Comparison of ENCODE assay signal across 1 cellular context in the genomic region with DNA sequence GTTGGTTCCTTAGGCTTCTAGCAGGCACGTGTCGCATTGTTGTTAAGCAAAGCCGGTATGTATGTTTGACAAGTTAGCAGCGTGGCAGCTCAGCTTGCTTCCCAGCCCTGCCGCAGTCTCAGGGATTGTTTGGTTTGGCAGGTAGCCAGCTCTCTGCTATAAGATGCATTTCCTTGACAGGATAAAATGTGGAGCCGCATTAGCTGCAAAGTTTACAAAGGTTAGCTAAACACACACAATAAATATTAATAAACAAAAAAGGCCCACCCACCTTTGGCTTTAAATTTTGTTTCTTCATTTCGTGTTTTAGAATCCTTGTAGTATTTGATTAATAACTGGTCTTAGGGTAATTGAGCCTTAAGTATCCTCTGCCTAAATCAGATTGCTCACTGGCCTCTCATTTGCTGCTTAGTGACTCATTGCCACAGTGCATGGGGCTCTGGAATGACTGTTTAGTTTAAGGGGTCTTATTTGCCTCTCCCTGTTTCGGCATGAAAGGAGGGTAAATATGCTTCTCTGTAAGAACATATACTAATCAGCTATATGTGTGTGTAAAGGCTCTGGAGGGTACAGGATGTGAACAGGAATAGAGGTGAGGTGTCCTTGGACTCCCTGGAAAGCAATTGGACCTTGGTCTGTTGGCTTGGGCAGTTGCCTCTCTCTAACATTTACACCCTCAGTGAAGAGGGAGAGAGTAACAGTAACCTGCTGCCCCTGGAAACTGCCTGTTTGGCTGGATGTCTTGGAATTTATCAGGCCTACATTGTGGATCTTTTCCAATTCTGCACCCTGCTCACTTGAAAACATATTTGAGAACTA.
A peak's percentile ranks its signal among the peaks of the same experiment; 100 is the strongest.
TF ChIP-seq lines count a peak whose summit lies in the region.

No MANE protein-coding gene starts in this region.

TF ChIP-seq in HEK293, 187 proteins besides CTCF, POLR2A, EP300 and RAD21 (continued from another document and continues in another):
- TF ChIP-seq, protein P1, sequence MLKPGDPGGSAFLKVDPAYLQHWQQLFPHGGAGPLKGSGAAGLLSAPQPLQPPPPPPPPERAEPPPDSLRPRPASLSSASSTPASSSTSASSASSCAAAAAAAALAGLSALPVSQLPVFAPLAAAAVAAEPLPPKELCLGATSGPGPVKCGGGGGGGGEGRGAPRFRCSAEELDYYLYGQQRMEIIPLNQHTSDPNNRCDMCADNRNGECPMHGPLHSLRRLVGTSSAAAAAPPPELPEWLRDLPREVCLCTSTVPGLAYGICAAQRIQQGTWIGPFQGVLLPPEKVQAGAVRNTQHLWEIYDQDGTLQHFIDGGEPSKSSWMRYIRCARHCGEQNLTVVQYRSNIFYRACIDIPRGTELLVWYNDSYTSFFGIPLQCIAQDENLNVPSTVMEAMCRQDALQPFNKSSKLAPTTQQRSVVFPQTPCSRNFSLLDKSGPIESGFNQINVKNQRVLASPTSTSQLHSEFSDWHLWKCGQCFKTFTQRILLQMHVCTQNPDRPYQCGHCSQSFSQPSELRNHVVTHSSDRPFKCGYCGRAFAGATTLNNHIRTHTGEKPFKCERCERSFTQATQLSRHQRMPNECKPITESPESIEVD (tag by site-specific recombination; IDR thresholded peaks at IDR 0.05): peak; percentile 64; the same call in 1 of the 2 replicates
- TF ChIP-seq, protein P2, sequence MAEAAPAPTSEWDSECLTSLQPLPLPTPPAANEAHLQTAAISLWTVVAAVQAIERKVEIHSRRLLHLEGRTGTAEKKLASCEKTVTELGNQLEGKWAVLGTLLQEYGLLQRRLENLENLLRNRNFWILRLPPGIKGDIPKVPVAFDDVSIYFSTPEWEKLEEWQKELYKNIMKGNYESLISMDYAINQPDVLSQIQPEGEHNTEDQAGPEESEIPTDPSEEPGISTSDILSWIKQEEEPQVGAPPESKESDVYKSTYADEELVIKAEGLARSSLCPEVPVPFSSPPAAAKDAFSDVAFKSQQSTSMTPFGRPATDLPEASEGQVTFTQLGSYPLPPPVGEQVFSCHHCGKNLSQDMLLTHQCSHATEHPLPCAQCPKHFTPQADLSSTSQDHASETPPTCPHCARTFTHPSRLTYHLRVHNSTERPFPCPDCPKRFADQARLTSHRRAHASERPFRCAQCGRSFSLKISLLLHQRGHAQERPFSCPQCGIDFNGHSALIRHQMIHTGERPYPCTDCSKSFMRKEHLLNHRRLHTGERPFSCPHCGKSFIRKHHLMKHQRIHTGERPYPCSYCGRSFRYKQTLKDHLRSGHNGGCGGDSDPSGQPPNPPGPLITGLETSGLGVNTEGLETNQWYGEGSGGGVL (tag by site-specific recombination; IDR thresholded peaks at IDR 0.05): no peak
- TF ChIP-seq WT1 (tag by site-specific recombination; IDR thresholded peaks at IDR 0.05): peak; percentile 53; the same call in 1 of the 2 replicates
- TF ChIP-seq MYNN (tag by site-specific recombination; IDR thresholded peaks at IDR 0.05; ENCODE audit: borderline replicate concordance): no peak
- peak; percentile 82 for TF ChIP-seq ZNF366 (tag by site-specific recombination; conservative IDR thresholded peaks at IDR 0.05)
- 0 out of 2 replicates have a peak, but pooled peaks have one; percentile 44 for TF ChIP-seq ZBTB8A (tag by site-specific recombination; IDR thresholded peaks at IDR 0.05)
- TF ChIP-seq ZNF561 (tag by site-specific recombination; IDR thresholded peaks at IDR 0.05; ENCODE audit: borderline replicate concordance): peak; percentile 84
- TF ChIP-seq ZNF23 (tag by site-specific recombination; IDR thresholded peaks at IDR 0.05; ENCODE audit: borderline replicate concordance): no peak
- TF ChIP-seq ZNF248 (tag by site-specific recombination; IDR thresholded peaks at IDR 0.05): no peak
- no peak for TF ChIP-seq PRDM1 (tag by site-specific recombination; IDR thresholded peaks at IDR 0.05)
- 0 out of 2 replicates have a peak, but pooled peaks have one; percentile 11 for TF ChIP-seq ZFP37 (tag by site-specific recombination; IDR thresholded peaks at IDR 0.05)
- no peak for TF ChIP-seq ZFHX2 (tag by site-specific recombination; conservative IDR thresholded peaks at IDR 0.05)
- TF ChIP-seq ZNF169 (tag by site-specific recombination; IDR thresholded peaks at IDR 0.05): no peak
- TF ChIP-seq GLIS2 (tag by site-specific recombination; IDR thresholded peaks at IDR 0.05): no peak
- no peak for TF ChIP-seq ZNF302 (tag by site-specific recombination; IDR thresholded peaks at IDR 0.05; ENCODE audit: low read depth)
- TF ChIP-seq, protein P3, sequence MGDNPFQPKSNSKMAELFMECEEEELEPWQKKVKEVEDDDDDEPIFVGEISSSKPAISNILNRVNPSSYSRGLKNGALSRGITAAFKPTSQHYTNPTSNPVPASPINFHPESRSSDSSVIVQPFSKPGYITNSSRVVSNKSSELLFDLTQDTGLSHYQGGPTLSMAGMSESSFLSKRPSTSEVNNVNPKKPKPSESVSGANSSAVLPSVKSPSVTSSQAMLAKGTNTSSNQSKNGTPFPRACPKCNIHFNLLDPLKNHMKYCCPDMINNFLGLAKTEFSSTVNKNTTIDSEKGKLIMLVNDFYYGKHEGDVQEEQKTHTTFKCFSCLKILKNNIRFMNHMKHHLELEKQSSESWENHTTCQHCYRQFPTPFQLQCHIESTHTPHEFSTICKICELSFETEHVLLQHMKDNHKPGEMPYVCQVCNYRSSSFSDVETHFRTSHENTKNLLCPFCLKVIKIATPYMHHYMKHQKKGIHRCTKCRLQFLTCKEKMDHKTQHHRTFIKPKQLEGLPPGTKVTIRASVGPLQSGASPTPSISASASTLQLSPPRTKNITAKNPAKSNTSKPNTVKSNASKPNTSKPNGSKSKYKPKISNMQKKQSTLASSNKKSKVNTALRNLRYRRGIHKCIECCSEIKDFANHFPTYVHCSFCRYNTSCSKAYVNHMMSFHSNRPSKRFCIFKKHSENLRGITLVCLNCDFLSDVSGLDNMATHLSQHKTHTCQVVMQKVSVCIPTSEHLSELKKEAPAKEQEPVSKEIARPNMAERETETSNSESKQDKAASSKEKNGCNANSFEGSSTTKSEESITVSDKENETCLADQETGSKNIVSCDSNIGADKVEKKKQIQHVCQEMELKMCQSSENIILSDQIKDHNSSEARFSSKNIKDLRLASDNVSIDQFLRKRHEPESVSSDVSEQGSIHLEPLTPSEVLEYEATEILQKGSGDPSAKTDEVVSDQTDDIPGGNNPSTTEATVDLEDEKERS (tag by site-specific recombination; IDR thresholded peaks at IDR 0.05): no peak
- no peak for TF ChIP-seq ZNF121 (tag by site-specific recombination; IDR thresholded peaks at IDR 0.05)
- TF ChIP-seq ZBTB48 (tag by site-specific recombination; IDR thresholded peaks at IDR 0.05): peak; percentile 58; the same call in 1 of the 2 replicates
- TF ChIP-seq GFI1B (tag by site-specific recombination; IDR thresholded peaks at IDR 0.05): no peak
- no peak for TF ChIP-seq ZNF433 (tag by site-specific recombination; IDR thresholded peaks at IDR 0.05; ENCODE audit: low read depth)
- TF ChIP-seq ZNF660 (tag by site-specific recombination; IDR thresholded peaks at IDR 0.05): peak; percentile 98
- peak; percentile 73; the same call in 1 of the 2 replicates for TF ChIP-seq TRIM28 (IDR thresholded peaks at IDR 0.05; ENCODE audit: borderline replicate concordance, low read length)
- TF ChIP-seq, protein P4, sequence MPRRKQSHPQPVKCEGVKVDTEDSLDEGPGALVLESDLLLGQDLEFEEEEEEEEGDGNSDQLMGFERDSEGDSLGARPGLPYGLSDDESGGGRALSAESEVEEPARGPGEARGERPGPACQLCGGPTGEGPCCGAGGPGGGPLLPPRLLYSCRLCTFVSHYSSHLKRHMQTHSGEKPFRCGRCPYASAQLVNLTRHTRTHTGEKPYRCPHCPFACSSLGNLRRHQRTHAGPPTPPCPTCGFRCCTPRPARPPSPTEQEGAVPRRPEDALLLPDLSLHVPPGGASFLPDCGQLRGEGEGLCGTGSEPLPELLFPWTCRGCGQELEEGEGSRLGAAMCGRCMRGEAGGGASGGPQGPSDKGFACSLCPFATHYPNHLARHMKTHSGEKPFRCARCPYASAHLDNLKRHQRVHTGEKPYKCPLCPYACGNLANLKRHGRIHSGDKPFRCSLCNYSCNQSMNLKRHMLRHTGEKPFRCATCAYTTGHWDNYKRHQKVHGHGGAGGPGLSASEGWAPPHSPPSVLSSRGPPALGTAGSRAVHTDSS (tag by site-specific recombination; IDR thresholded peaks at IDR 0.05): no peak; the same call in 1 of the 2 replicates
- TF ChIP-seq, protein P5, sequence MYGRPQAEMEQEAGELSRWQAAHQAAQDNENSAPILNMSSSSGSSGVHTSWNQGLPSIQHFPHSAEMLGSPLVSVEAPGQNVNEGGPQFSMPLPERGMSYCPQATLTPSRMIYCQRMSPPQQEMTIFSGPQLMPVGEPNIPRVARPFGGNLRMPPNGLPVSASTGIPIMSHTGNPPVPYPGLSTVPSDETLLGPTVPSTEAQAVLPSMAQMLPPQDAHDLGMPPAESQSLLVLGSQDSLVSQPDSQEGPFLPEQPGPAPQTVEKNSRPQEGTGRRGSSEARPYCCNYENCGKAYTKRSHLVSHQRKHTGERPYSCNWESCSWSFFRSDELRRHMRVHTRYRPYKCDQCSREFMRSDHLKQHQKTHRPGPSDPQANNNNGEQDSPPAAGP (tag by site-specific recombination; IDR thresholded peaks at IDR 0.05): 0 out of 2 replicates have a peak, but pooled peaks have one; percentile 44
- TF ChIP-seq YY1 (tag by site-specific recombination; IDR thresholded peaks at IDR 0.05): no peak
- peak; percentile 77 for TF ChIP-seq ZNF37A (tag by site-specific recombination; IDR thresholded peaks at IDR 0.05)
- TF ChIP-seq, protein P6, sequence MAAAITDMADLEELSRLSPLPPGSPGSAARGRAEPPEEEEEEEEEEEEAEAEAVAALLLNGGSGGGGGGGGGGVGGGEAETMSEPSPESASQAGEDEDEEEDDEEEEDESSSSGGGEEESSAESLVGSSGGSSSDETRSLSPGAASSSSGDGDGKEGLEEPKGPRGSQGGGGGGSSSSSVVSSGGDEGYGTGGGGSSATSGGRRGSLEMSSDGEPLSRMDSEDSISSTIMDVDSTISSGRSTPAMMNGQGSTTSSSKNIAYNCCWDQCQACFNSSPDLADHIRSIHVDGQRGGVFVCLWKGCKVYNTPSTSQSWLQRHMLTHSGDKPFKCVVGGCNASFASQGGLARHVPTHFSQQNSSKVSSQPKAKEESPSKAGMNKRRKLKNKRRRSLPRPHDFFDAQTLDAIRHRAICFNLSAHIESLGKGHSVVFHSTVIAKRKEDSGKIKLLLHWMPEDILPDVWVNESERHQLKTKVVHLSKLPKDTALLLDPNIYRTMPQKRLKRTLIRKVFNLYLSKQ (tag by site-specific recombination; IDR thresholded peaks at IDR 0.05; ENCODE audit: borderline replicate concordance): no peak
- no peak for TF ChIP-seq ZNF658 (tag by site-specific recombination; IDR thresholded peaks at IDR 0.05)
- TF ChIP-seq, protein P7, sequence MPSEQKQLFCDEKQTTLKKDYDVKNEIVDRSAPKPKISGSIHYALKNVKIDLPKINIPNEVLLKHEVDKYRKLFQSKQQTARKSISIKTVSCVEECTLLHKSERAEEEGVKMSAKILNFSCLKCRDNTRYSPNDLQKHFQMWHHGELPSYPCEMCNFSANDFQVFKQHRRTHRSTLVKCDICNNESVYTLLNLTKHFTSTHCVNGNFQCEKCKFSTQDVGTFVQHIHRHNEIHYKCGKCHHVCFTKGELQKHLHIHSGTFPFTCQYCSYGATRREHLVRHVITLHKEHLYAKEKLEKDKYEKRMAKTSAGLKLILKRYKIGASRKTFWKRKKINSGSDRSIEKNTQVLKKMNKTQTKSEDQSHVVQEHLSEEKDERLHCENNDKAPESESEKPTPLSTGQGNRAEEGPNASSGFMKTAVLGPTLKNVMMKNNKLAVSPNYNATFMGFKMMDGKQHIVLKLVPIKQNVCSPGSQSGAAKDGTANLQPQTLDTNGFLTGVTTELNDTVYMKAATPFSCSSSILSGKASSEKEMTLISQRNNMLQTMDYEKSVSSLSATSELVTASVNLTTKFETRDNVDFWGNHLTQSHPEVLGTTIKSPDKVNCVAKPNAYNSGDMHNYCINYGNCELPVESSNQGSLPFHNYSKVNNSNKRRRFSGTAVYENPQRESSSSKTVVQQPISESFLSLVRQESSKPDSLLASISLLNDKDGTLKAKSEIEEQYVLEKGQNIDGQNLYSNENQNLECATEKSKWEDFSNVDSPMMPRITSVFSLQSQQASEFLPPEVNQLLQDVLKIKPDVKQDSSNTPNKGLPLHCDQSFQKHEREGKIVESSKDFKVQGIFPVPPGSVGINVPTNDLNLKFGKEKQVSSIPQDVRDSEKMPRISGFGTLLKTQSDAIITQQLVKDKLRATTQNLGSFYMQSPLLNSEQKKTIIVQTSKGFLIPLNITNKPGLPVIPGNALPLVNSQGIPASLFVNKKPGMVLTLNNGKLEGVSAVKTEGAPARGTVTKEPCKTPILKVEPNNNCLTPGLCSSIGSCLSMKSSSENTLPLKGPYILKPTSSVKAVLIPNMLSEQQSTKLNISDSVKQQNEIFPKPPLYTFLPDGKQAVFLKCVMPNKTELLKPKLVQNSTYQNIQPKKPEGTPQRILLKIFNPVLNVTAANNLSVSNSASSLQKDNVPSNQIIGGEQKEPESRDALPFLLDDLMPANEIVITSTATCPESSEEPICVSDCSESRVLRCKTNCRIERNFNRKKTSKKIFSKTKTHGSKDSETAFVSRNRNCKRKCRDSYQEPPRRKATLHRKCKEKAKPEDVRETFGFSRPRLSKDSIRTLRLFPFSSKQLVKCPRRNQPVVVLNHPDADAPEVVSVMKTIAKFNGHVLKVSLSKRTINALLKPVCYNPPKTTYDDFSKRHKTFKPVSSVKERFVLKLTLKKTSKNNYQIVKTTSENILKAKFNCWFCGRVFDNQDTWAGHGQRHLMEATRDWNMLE (tag by site-specific recombination; conservative IDR thresholded peaks at IDR 0.05; ENCODE audit: low read depth): peak; percentile 47; the same call in 1 of the 2 replicates
- no peak for TF ChIP-seq ZNF701 (tag by site-specific recombination; IDR thresholded peaks at IDR 0.05)
- TF ChIP-seq ZNF133 (tag by site-specific recombination; IDR thresholded peaks at IDR 0.05): no peak
- TF ChIP-seq KLF7 (tag by site-specific recombination; IDR thresholded peaks at IDR 0.05; ENCODE audit: borderline replicate concordance): no peak
- TF ChIP-seq ZNF843 (tag by site-specific recombination; IDR thresholded peaks at IDR 0.05): peak; percentile 80; the same call in 1 of the 2 replicates
- TF ChIP-seq ZNF530 (tag by site-specific recombination; IDR thresholded peaks at IDR 0.05; ENCODE audit: low read depth): no peak
- TF ChIP-seq BCL11A (tag by site-specific recombination; IDR thresholded peaks at IDR 0.05; ENCODE audit: low read depth): 0 out of 2 replicates have a peak, but pooled peaks have one; percentile 26
- TF ChIP-seq, protein P8, sequence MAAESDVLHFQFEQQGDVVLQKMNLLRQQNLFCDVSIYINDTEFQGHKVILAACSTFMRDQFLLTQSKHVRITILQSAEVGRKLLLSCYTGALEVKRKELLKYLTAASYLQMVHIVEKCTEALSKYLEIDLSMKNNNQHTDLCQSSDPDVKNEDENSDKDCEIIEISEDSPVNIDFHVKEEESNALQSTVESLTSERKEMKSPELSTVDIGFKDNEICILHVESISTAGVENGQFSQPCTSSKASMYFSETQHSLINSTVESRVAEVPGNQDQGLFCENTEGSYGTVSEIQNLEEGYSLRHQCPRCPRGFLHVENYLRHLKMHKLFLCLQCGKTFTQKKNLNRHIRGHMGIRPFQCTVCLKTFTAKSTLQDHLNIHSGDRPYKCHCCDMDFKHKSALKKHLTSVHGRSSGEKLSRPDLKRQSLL (tag by site-specific recombination; IDR thresholded peaks at IDR 0.05): peak; percentile 42; the same call in 1 of the 2 replicates
- no peak for TF ChIP-seq YY2 (tag by site-specific recombination; IDR thresholded peaks at IDR 0.05)
- no peak for TF ChIP-seq HOXC10 (CRISPR knock-in tag; IDR thresholded peaks at IDR 0.05)
- no peak for TF ChIP-seq KLF8 (tag by site-specific recombination; IDR thresholded peaks at IDR 0.05)
- TF ChIP-seq ZNF558 (tag by site-specific recombination; IDR thresholded peaks at IDR 0.05): peak; percentile 81
- TF ChIP-seq ZNF501 (tag by site-specific recombination; IDR thresholded peaks at IDR 0.05): peak; percentile 75; the same call in 1 of the 2 replicates
- no peak for TF ChIP-seq ZNF341 (tag by site-specific recombination; IDR thresholded peaks at IDR 0.05; ENCODE audit: low read depth)
- no peak for TF ChIP-seq KLF1 (tag by site-specific recombination; IDR thresholded peaks at IDR 0.05)
